ENCODE assay signal across 9 cellular contexts in the genomic region with DNA sequence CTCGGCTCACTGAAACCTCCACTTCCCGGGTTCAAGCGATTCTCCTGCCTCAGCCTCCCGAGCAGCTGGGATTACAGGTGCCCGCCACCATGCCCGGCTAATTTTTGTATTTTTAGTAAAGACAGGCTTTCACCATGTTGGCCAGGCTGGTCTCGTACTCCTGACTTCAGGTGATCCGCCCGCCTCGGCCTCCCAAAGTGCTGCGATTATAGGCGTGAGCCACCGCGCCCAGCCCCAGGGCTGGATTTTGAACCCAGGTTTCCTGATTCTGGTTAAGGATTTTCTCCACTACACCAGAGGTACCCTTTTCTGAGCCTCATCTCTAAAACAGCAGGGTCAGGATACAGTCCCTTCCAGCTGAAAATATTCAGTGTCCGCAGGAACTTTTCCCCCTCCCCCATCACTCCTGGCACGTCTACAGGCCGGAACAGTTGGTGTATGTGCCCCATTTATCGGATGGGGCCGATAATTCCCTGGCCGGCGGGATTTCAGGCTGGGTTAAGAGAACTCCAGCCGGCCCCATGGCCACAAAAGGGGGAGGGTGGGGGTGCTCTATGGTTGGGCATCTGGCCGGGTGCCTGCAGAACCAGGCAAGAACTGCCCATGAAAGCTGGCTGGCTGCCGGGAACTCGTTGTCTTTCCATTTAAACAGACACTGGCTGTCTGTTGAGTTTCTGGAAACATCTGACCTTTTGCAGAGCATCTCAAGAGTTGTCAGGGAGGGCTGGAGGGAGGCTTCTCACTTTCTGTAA. TPM values are rescaled to one million over a fixed set of nuclear protein-coding genes. Genes with fewer than 3 reads are reported as not detected.
DNase-seq lines count a peak whose midpoint lies in the region; ATAC-seq and TF ChIP-seq lines count a peak whose summit lies in the region.
"Had no signal": no experiment of that assay in that cellular context is flagged by ENCODE, and none has a peak within 500 bp of the region (broad histone marks: within the 10 kb centered on the region; RNA-seq: fewer than 3 reads in every experiment).

No MANE protein-coding gene starts in this region.

- intact Hi-C loops in adrenal gland (cut with DNase I): no loop called here
- intact Hi-C loops in heart left ventricle (cut with DNase I): loop anchor here in 1 of 10 donors (1.0 kb wide), 1 partner anchor 10 kb away; no protein-coding TSS in a partner anchor

- H3K27ac ChIP-seq in adrenal gland: peak overlapping the region; percentile 31 to 94 (median 72)
- H3K27ac ChIP-seq in heart left ventricle: peak overlapping the region; percentile 87 to 99 (median 94)
- H3K27ac ChIP-seq in brain microvascular endothelial cell: no peak overlapping the region

- H3K4me1 ChIP-seq in adrenal gland (replicated peaks in 1 of 2) (peaks cover 12 to 17% of the 10 kb centered on the region in 2 donors), heart left ventricle (peaks cover 0 to 20% (median 7%) of the 10 kb centered on the region in 12 donors)

- H3K36me3 ChIP-seq in adrenal gland (replicated peaks in 1 of 2): no peaks in the 10 kb centered on the region
- H3K36me3 ChIP-seq in heart left ventricle: no peaks in the 10 kb centered on the region
- no peaks in the 10 kb centered on the region for H3K36me3 ChIP-seq in brain microvascular endothelial cell (replicated peaks)

- ATAC-seq in heart left ventricle: peak; percentile 87 to 92 (median 88)
- no peak for ATAC-seq in HG03159 (IDR thresholded peaks at IDR 0.05; ENCODE audit: unreplicated experiment)

- no peak for TF ChIP-seq POLR2A in adrenal gland (IDR thresholded peaks at IDR 0.05)
- TF ChIP-seq POLR2A in heart left ventricle (IDR thresholded peaks at IDR 0.05): no peak

- DNase-seq in DMS 273 treated with DMSO at 0.1 percent for 48 hours (lab: John Stamatoyannopoulos, UW): peak; percentile 14
- DNase-seq in adrenal gland: peak; percentile 87 to 98 (median 94)
- DNase-seq in heart left ventricle: peak; percentile 88 to 97 (median 90)
- peak; percentile 96 for DNase-seq in pons (ENCODE audit: low spot score)
- no peak for DNase-seq in brain microvascular endothelial cell
- no peak for DNase-seq in NCI-H187 (lab: John Stamatoyannopoulos, UW)
- no peak for DNase-seq in NCI-H526 (lab: John Stamatoyannopoulos, UW)
- DNase-seq: activated CD4-positive, alpha-beta T cell treated with anti-CD3 and anti-CD28 coated beads, Interleukin-2, amount 50 U/mL, for 1 hour had no signal

- H3K27me3 ChIP-seq in adrenal gland (no peaks in the 10 kb centered on the region), heart left ventricle (no peaks in the 10 kb centered on the region), brain microvascular endothelial cell (replicated peaks) (no peaks in the 10 kb centered on the region)

- H3K9me3 ChIP-seq in adrenal gland (replicated peaks in 1 of 3) (no peaks in the 10 kb centered on the region), heart left ventricle (no peaks in the 10 kb centered on the region)

- no peak for TF ChIP-seq CTCF in adrenal gland (IDR thresholded peaks at IDR 0.05)
- no peak for TF ChIP-seq CTCF in heart left ventricle (IDR thresholded peaks at IDR 0.05)
- TF ChIP-seq CTCF in brain microvascular endothelial cell (IDR thresholded peaks at IDR 0.05; ENCODE audit: low read depth, low read length, missing control alignments): no peak

- peak overlapping the region in 1 of 4 donors; percentile 0 for H3K4me3 ChIP-seq in adrenal gland
- peak overlapping the region in 3 of 12 donors; percentile 7 to 31 (median 23) for H3K4me3 ChIP-seq in heart left ventricle
- no peak overlapping the region for H3K4me3 ChIP-seq in brain microvascular endothelial cell (ENCODE audit: low read depth, low read length)

- WGBS in adrenal gland, 4 donors: 57 to 62% (median 60%) methylated on average over 25 of the region's 25 CpGs
- 49 to 63% (median 58%) methylated on average over 25 of the region's 25 CpGs for WGBS in heart left ventricle, 4 donors

- in situ Hi-C loops in brain microvascular endothelial cell (cut with HindIII; ENCODE audit: low pct_ligation_motif_present, low sequenced_read_pairs): no loop called here

RNA-seq across cellular contexts. Expression of gene SEMA4B, which starts 26.8 kb away (rescaled TPM):
- 100 to 1,000 TPM in 4 of 8 donors, 10 to 100 TPM in 4; 27.5 to 155 (median 97.3) TPM for total RNA-seq in adrenal gland
- 10 to 100 TPM; 20.2 to 50.3 (median 41.6) TPM for polyA plus RNA-seq in adrenal gland
- total RNA-seq in heart left ventricle: 100 to 1,000 TPM in 1 of 9 donors, 10 to 100 TPM in 8; 14.8 to 105 (median 21.0) TPM
- 10 to 100 TPM; 13.8 to 36.3 TPM for polyA plus RNA-seq in heart left ventricle

RNA-seq across cellular contexts. Expression of gene CIB1, which starts 59.4 kb away (rescaled TPM):
- total RNA-seq in adrenal gland (100 to 1,000 TPM in 5 of 8 donors, 10 to 100 TPM in 3; 38.8 to 191 (median 121) TPM), heart left ventricle (100 to 1,000 TPM in 1 of 9 donors, 10 to 100 TPM in 8; 38.7 to 107 (median 80.8) TPM)
- polyA plus RNA-seq in adrenal gland (100 to 1,000 TPM; 138 to 259 (median 141) TPM), heart left ventricle (100 to 1,000 TPM in 1 of 2 donors, 10 to 100 TPM in 1; 78.2 to 145 TPM)

RNA-seq across cellular contexts. Expression of gene GDPGP1, which starts 59.7 kb away (rescaled TPM):
- total RNA-seq in adrenal gland (10 to 100 TPM in 5 of 8 donors, 1 to 10 TPM in 3; 7.0 to 17.1 (median 10.4) TPM), heart left ventricle (10 to 100 TPM in 6 of 9 donors, 1 to 10 TPM in 3; 5.9 to 18.9 (median 13.6) TPM)
- polyA plus RNA-seq in adrenal gland (1 to 10 TPM; 2.6 to 4.7 (median 2.9) TPM), heart left ventricle (1 to 10 TPM; 4.8 to 5.4 TPM)

Comparison
In these comparisons a context has a peak if more than half of its experiments do, and no peak if none do; other contexts are left out.
1. DNase-seq: peak in DMS 273 treated with DMSO at 0.1 percent for 48 hours (single experiment), adrenal gland (7 of 7), heart left ventricle (5 of 5) and pons (single experiment); none in brain microvascular endothelial cell (single experiment), NCI-H187 (0 of 2) and NCI-H526 (0 of 2).